8 cellular contexts compared by ENCODE assay signal in genomic region chr7:106112118-106112971, GRCh38. TPM values are rescaled to one million over a fixed set of nuclear protein-coding genes. Genes with fewer than 3 reads are reported as not detected.
DNase-seq lines count a peak whose midpoint lies in the region; ATAC-seq and TF ChIP-seq lines count a peak whose summit lies in the region.

Gene SYPL1 (minus strand): TSS chr7:106112312. CDS start chr7:106112208, 104 bp downstream.

- H3K36me3 Mint-ChIP-seq in T-helper 17 cell (ENCODE audit: low read depth): no peaks in the 10 kb centered on the region

- DNase-seq in GM13976 (ENCODE audit: low spot score): peak; percentile 94
- DNase-seq in NCI-H1694 (lab: John Stamatoyannopoulos, UW): peak; percentile 86
- DNase-seq in T-helper 17 cell: peak; percentile 88 to 95 (median 93)
- DNase-seq in right cardiac atrium: peak; percentile 94 to 97 (median 97)
- peak; percentile 96 to 97 for DNase-seq in aorta

- no peaks in the 10 kb centered on the region for H3K27me3 ChIP-seq in right cardiac atrium (ENCODE audit: control insufficient read depth, insufficient read depth)
- H3K27me3 ChIP-seq in rectal smooth muscle tissue (ENCODE audit: control insufficient read depth, insufficient read depth, low read length): no peaks in the 10 kb centered on the region
- H3K27me3 ChIP-seq in aorta (ENCODE audit: control insufficient read depth in 1 of 2, insufficient read depth in 2 of 2, low read length in 1 of 2): no peaks in the 10 kb centered on the region

- H3K4me3 Mint-ChIP-seq in T-helper 17 cell: peak within 1 kb of the TSS; percentile 91

- peak within 1 kb of the TSS; percentile 94 for H3K9ac ChIP-seq in rectal smooth muscle tissue (ENCODE audit: low read length)

- H3K27me3 Mint-ChIP-seq in T-helper 17 cell: no peaks in the 10 kb centered on the region

- ATAC-seq in HG02870 (IDR thresholded peaks at IDR 0.05; ENCODE audit: unreplicated experiment): peak; percentile 71
- peak; percentile 90 for ATAC-seq in T-helper 17 cell
- ATAC-seq in right cardiac atrium: peak; percentile 96 to 97
- peak; percentile 97 for ATAC-seq in aorta (ENCODE audit: low FRiP score)

- H3K4me1 ChIP-seq in right cardiac atrium (ENCODE audit: control insufficient read depth, insufficient read depth, low read length) (peaks cover 6% of the 10 kb centered on the region), rectal smooth muscle tissue (ENCODE audit: control insufficient read depth, insufficient read depth, low read length) (peaks cover 20% of the 10 kb centered on the region), aorta (ENCODE audit: control insufficient read depth in 1 of 2, insufficient read depth in 2 of 2, low read length in 2 of 2) (peaks cover 2 to 3% of the 10 kb centered on the region in 2 donors)

- intact Hi-C loops in right cardiac atrium (cut with DNase I) (loop anchor here in 1 of 4 donors (5.0 kb wide), 1 partner anchor 40 kb away; no protein-coding TSS in a partner anchor), aorta (cut with DNase I) (loop anchor here (1.0 to 5.0 kb wide), 3 partner anchors 40 to 47 kb away; no protein-coding TSS in a partner anchor)

- H3K36me3 ChIP-seq in rectal smooth muscle tissue (ENCODE audit: control insufficient read depth, insufficient read depth, low read length) (no peaks in the 10 kb centered on the region), aorta (ENCODE audit: control insufficient read depth in 1 of 2, insufficient read depth in 2 of 2, low read length in 1 of 2) (no peaks in the 10 kb centered on the region)

- no peaks in the 10 kb centered on the region for H3K9me3 ChIP-seq in T-helper 17 cell (ENCODE audit: control insufficient read depth, low read length, poor library complexity, severe bottlenecking)
- H3K9me3 ChIP-seq in right cardiac atrium (ENCODE audit: control insufficient read depth, low read length): no peaks in the 10 kb centered on the region
- H3K9me3 ChIP-seq in aorta (ENCODE audit: control insufficient read depth, low read length): no peaks in the 10 kb centered on the region

- H3K4me1 Mint-ChIP-seq in T-helper 17 cell: peaks cover 40% of the 10 kb centered on the region

- in situ Hi-C loops in GM13976 (cut with MboI; ENCODE audit: low sequenced_read_pairs, unreplicated experiment): no loop called here

- H3K4me3 ChIP-seq in right cardiac atrium (ENCODE audit: low read length) (peak within 1 kb of the TSS; percentile 79), rectal smooth muscle tissue (ENCODE audit: low read length) (peak within 1 kb of the TSS; percentile 90), aorta (ENCODE audit: low read length in 2 of 2) (peak within 1 kb of the TSS; percentile 62 to 67)

- peak within 1 kb of the TSS; percentile 94 for H3K27ac ChIP-seq in angular gyrus (ENCODE audit: low read depth, low read length)
- peak within 1 kb of the TSS; percentile 99 for H3K27ac ChIP-seq in right cardiac atrium (ENCODE audit: low read length)
- H3K27ac ChIP-seq in rectal smooth muscle tissue (ENCODE audit: low read depth, low read length): peak within 1 kb of the TSS; percentile 98
- peak within 1 kb of the TSS; percentile 76 to 96 for H3K27ac ChIP-seq in aorta (ENCODE audit: low read depth in 1 of 2, low read length in 2 of 2)

- no peak for TF ChIP-seq CTCF in GM13976 (IDR thresholded peaks at IDR 0.05; ENCODE audit: borderline replicate concordance, control extremely low read depth, extremely low read depth, insufficient read depth, missing control alignments)

- 1% methylated on average over 76 of the region's 76 CpGs for WGBS in right cardiac atrium
- WGBS in aorta, 2 donors: 1% methylated on average over 48 to 76 of the region's 76 CpGs

- peak within 1 kb of the TSS; percentile 92 for H3K27ac Mint-ChIP-seq in T-helper 17 cell

RNA-seq across cellular contexts. Expression of gene SYPL1, which starts in this region (rescaled TPM):
- total RNA-seq in T-helper 17 cell (10 to 100 TPM; 30.3 to 38.8 TPM), right cardiac atrium (10 to 100 TPM; 72.2 to 86.9 (median 79.7) TPM), aorta (10 to 100 TPM; 69.1 to 70.5 TPM)
- polyA plus RNA-seq in right cardiac atrium (78.0 TPM), aorta (10 to 100 TPM; 38.9 to 56.0 TPM)

Comparison
In these comparisons a context has a peak if more than half of its experiments do, and no peak if none do; other contexts are left out.
1. Peak in every context shown above with its lines: DNase-seq, ATAC-seq, H3K4me3 ChIP-seq and H3K27ac ChIP-seq.